17 cellular contexts compared by ENCODE assay signal in the genomic region with DNA sequence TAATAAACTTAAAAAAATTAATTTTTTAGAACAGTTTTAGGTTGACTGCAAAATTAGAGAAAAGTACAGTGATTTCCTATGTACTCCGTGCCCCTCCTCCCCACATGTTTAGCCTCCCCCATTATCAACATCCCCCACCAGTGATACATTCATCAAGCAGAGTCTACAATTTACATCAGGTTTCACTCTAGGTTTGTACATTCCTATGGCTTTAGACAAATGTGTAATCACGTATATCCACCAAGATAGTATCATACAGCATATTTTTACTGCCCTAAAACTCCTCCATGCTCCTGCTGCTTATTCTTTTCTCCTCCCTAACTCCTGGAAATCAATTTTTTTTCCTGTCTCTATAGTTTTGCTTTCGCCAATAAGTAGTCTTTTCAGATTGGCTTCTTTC.
DNase-seq lines count a peak whose midpoint lies in the region; ATAC-seq and TF ChIP-seq lines count a peak whose summit lies in the region.
"Had no signal": no experiment of that assay in that cellular context is flagged by ENCODE, and none has a peak within 500 bp of the region (broad histone marks: within the 10 kb centered on the region; RNA-seq: fewer than 3 reads in every experiment).

No MANE protein-coding gene starts in this region.

- intact Hi-C loops in IMR-90 (cut with micrococcal nuclease): no loop called here

- in situ Hi-C loops in IMR-90 (cut with MboI; ENCODE audit: low sequenced_read_pairs): no loop called here

- no peak overlapping the region for H4K8ac ChIP-seq in IMR-90 (ENCODE audit: low read depth in 2 of 2, low read length in 2 of 2)

- no peak overlapping the region for H2BK120ac ChIP-seq in IMR-90 (ENCODE audit: low read depth, low read length)

- POLR2A ChIA-PET in IMR-90 (lab: Charles Lee; ENCODE audit: unreplicated experiment): no interaction called here

- dilution Hi-C loops in IMR-90 (cut with HindIII; ENCODE audit: low sequenced_read_pairs, unreplicated experiment): no loop called here

- H4K91ac ChIP-seq in IMR-90 (ENCODE audit: insufficient read depth, low read depth, low read length): no peak overlapping the region

- H2BK15ac ChIP-seq in IMR-90 (ENCODE audit: low read depth, low read length): no peak overlapping the region

- H3K27ac ChIP-seq in IMR-90 (ENCODE audit: insufficient read depth, low read length) (no peak overlapping the region), SU-DHL-6 (ENCODE audit: low read depth, low read length) (no peak overlapping the region)
- H3K27ac ChIP-seq: BLaER1, C4-2B had no signal

- TF ChIP-seq POLR2A in IMR-90 (IDR thresholded peaks at IDR 0.05; ENCODE audit: low read depth, low read length): no peak

- no peak for TF ChIP-seq CTCF in IMR-90 (conservative IDR thresholded peaks at IDR 0.05; ENCODE audit: low read depth, low read length)
- no peak for TF ChIP-seq CTCF in SU-DHL-6 (IDR thresholded peaks at IDR 0.05; ENCODE audit: insufficient read depth, low read length, poor library complexity, severe bottlenecking)
- no peak for TF ChIP-seq CTCF in fibroblast of pulmonary artery (IDR thresholded peaks at IDR 0.05; ENCODE audit: low read length, missing control alignments)

- H3K4ac ChIP-seq in IMR-90 (ENCODE audit: low read depth, low read length): no peak overlapping the region

- no peaks in the 10 kb centered on the region for H3F3A ChIP-seq in SU-DHL-6 (ENCODE audit: insufficient read depth)

- H4K20me1 ChIP-seq in IMR-90 (ENCODE audit: insufficient read depth, low read length) (no peaks in the 10 kb centered on the region), SU-DHL-6 (ENCODE audit: low read depth, low read length) (no peaks in the 10 kb centered on the region)
- H4K20me1 ChIP-seq: BLaER1 had no signal

- H3K9me1 ChIP-seq in IMR-90 (ENCODE audit: insufficient read depth, low read length): no peaks in the 10 kb centered on the region

- no peaks in the 10 kb centered on the region for H3K79me1 ChIP-seq in IMR-90 (ENCODE audit: low read depth in 1 of 2, low read length in 2 of 2)

- H2AFZ ChIP-seq in IMR-90 (replicated peaks; ENCODE audit: low read length, poor library complexity): no peak overlapping the region
- H2AFZ ChIP-seq in SU-DHL-6 (ENCODE audit: low read depth, low read length, severe bottlenecking): peak overlapping the region; percentile 39

- no peak overlapping the region for H3K18ac ChIP-seq in IMR-90 (ENCODE audit: low read depth, low read length)

- DNase-seq in IMR-90: peak; percentile 4
- DNase-seq in fibroblast of pulmonary artery (ENCODE audit: low read depth): peak; percentile 6
- DNase-seq in GOT3 (lab: John Stamatoyannopoulos, UW): no peak
- DNase-seq: Caco-2; CD4-positive, CD25-positive, alpha-beta regulatory T cell; CD8-positive, alpha-beta T cell; DMS153; DND-41; GDM1; H9 had no signal

- H3K36me3 ChIP-seq in IMR-90 (ENCODE audit: control insufficient read depth, insufficient read depth, low read length): no peaks in the 10 kb centered on the region
- no peaks in the 10 kb centered on the region for H3K36me3 ChIP-seq in SU-DHL-6 (ENCODE audit: low read length)
- H3K36me3 ChIP-seq: BLaER1 had no signal

- no TSS peak for BruUV-seq in IMR-90 (replicated peaks; lab: Mats Ljungman, UMichigan)

- no peak for ATAC-seq in IMR-90 (ENCODE audit: low read depth)
- ATAC-seq in HG03159 (IDR thresholded peaks at IDR 0.05; ENCODE audit: unreplicated experiment): no peak
- no peak for ATAC-seq in HG03354 (IDR thresholded peaks at IDR 0.05; ENCODE audit: poor library complexity, severe bottlenecking, unreplicated experiment)
- ATAC-seq: CD8-positive, alpha-beta T cell; GM12878; HCT116 had no signal

- H3K14ac ChIP-seq in IMR-90 (replicated peaks; ENCODE audit: low read depth, low read length): no peak overlapping the region

- no peaks in the 10 kb centered on the region for H3K9me2 ChIP-seq in SU-DHL-6 (replicated peaks; ENCODE audit: insufficient read depth, low read length)

- H3K79me2 ChIP-seq in SU-DHL-6 (ENCODE audit: insufficient read depth, low read length): no peaks in the 10 kb centered on the region

- no peak for TF ChIP-seq RAD21 in IMR-90 (IDR thresholded peaks at IDR 0.05; ENCODE audit: low read length)

- H3K9ac ChIP-seq in IMR-90 (ENCODE audit: low read depth, low read length) (no peak overlapping the region), SU-DHL-6 (ENCODE audit: low read length) (no peak overlapping the region)
- H3K9ac ChIP-seq: BLaER1 had no signal

- no peak overlapping the region for H2AK5ac ChIP-seq in IMR-90 (ENCODE audit: low read depth, low read length)

- H2BK20ac ChIP-seq in IMR-90 (ENCODE audit: low read depth, low read length): no peak overlapping the region

- H3K4me2 ChIP-seq in IMR-90 (ENCODE audit: low read depth, low read length) (no peak overlapping the region), SU-DHL-6 (ENCODE audit: low read depth, low read length, poor library complexity, severe bottlenecking) (no peak overlapping the region)
- H3K4me2 ChIP-seq: BLaER1 had no signal

- H2BK5ac ChIP-seq in IMR-90 (ENCODE audit: low read depth, low read length, poor library complexity, severe bottlenecking): no peak overlapping the region

- H3K23ac ChIP-seq in IMR-90 (ENCODE audit: low read depth, low read length): no peak overlapping the region

- no peak overlapping the region for H4K5ac ChIP-seq in IMR-90 (ENCODE audit: low read depth, low read length)

- H3K9me3 ChIP-seq in IMR-90 (ENCODE audit: control insufficient read depth, insufficient read depth, low read length): no peaks in the 10 kb centered on the region
- H3K9me3 ChIP-seq in SU-DHL-6 (ENCODE audit: insufficient read depth, low read length): no peaks in the 10 kb centered on the region
- H3K9me3 ChIP-seq: BLaER1, Caco-2 had no signal

- H3K56ac ChIP-seq in IMR-90 (ENCODE audit: extremely low read depth, insufficient read depth, low read length): no peak overlapping the region

- H3K4me3 ChIP-seq in IMR-90 (ENCODE audit: insufficient read depth, low read depth, low read length) (no peak overlapping the region), SU-DHL-6 (ENCODE audit: insufficient read depth, low read length, poor library complexity, severe bottlenecking) (no peak overlapping the region), fibroblast of pulmonary artery (replicated peaks; ENCODE audit: low read depth, low read length) (no peak overlapping the region)
- H3K4me3 ChIP-seq: BLaER1, GM12878 had no signal

- no peaks in the 10 kb centered on the region for H3K4me1 ChIP-seq in IMR-90 (ENCODE audit: control insufficient read depth, insufficient read depth, low read length)
- H3K4me1 ChIP-seq: Caco-2 had no signal

- H3K27me3 ChIP-seq in IMR-90 (ENCODE audit: control insufficient read depth, insufficient read depth, low read length) (no peaks in the 10 kb centered on the region), SU-DHL-6 (ENCODE audit: low read length) (no peaks in the 10 kb centered on the region)
- H3K27me3 ChIP-seq: BLaER1 had no signal

- no peak overlapping the region for H2AK9ac ChIP-seq in IMR-90 (replicated peaks; ENCODE audit: low read depth, low read length, poor library complexity)

- CTCF ChIA-PET in IMR-90 (lab: Yijun Ruan, JAX): no interaction called here

- no CpG with 5 or more reads among the region's 3 CpGs for WGBS in IMR-90 (ENCODE audit: extremely low coverage in 2 of 2, insufficient read length in 1 of 2), 2 experiments

TF ChIP-seq in IMR-90, 13 proteins besides CTCF, POLR2A, EP300 and RAD21:
- no peak for TF ChIP-seq FOS (IDR thresholded peaks at IDR 0.05; ENCODE audit: low read depth, low read length)
- TF ChIP-seq, protein P1, sequence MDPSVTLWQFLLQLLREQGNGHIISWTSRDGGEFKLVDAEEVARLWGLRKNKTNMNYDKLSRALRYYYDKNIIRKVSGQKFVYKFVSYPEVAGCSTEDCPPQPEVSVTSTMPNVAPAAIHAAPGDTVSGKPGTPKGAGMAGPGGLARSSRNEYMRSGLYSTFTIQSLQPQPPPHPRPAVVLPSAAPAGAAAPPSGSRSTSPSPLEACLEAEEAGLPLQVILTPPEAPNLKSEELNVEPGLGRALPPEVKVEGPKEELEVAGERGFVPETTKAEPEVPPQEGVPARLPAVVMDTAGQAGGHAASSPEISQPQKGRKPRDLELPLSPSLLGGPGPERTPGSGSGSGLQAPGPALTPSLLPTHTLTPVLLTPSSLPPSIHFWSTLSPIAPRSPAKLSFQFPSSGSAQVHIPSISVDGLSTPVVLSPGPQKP (IDR thresholded peaks at IDR 0.05; ENCODE audit: borderline replicate concordance, low read depth, low read length): no peak
- no peak for TF ChIP-seq RFX5 (IDR thresholded peaks at IDR 0.05; ENCODE audit: low read depth, low read length)
- TF ChIP-seq, protein P2, sequence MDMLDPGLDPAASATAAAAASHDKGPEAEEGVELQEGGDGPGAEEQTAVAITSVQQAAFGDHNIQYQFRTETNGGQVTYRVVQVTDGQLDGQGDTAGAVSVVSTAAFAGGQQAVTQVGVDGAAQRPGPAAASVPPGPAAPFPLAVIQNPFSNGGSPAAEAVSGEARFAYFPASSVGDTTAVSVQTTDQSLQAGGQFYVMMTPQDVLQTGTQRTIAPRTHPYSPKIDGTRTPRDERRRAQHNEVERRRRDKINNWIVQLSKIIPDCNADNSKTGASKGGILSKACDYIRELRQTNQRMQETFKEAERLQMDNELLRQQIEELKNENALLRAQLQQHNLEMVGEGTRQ (IDR thresholded peaks at IDR 0.05; ENCODE audit: low read depth, low read length): no peak
- no peak for TF ChIP-seq MAFK (IDR thresholded peaks at IDR 0.05; ENCODE audit: low read depth, low read length)
- no peak for TF ChIP-seq CEBPB (IDR thresholded peaks at IDR 0.05; ENCODE audit: low read depth, low read length)
- no peak for TF ChIP-seq MAZ (IDR thresholded peaks at IDR 0.05; ENCODE audit: borderline replicate concordance, low read depth, low read length)
- TF ChIP-seq NFE2L2 (IDR thresholded peaks at IDR 0.05; ENCODE audit: low read depth, low read length): no peak
- TF ChIP-seq CHD1 (IDR thresholded peaks at IDR 0.05; ENCODE audit: low read depth, low read length): no peak
- TF ChIP-seq SMC3 (IDR thresholded peaks at IDR 0.05; ENCODE audit: low read depth, low read length): no peak
- no peak for TF ChIP-seq RCOR1 (IDR thresholded peaks at IDR 0.05; ENCODE audit: insufficient replicate concordance, low read length)
- no peak for TF ChIP-seq BHLHE40 (IDR thresholded peaks at IDR 0.05; ENCODE audit: low read depth, low read length)
- no peak for TF ChIP-seq MXI1 (IDR thresholded peaks at IDR 0.05; ENCODE audit: borderline replicate concordance, low read depth, low read length)
TF ChIP-seq in IMR-90: peak in this region for 0.
